Comparison of ENCODE assay signal across 8 cellular contexts in the genomic region with DNA sequence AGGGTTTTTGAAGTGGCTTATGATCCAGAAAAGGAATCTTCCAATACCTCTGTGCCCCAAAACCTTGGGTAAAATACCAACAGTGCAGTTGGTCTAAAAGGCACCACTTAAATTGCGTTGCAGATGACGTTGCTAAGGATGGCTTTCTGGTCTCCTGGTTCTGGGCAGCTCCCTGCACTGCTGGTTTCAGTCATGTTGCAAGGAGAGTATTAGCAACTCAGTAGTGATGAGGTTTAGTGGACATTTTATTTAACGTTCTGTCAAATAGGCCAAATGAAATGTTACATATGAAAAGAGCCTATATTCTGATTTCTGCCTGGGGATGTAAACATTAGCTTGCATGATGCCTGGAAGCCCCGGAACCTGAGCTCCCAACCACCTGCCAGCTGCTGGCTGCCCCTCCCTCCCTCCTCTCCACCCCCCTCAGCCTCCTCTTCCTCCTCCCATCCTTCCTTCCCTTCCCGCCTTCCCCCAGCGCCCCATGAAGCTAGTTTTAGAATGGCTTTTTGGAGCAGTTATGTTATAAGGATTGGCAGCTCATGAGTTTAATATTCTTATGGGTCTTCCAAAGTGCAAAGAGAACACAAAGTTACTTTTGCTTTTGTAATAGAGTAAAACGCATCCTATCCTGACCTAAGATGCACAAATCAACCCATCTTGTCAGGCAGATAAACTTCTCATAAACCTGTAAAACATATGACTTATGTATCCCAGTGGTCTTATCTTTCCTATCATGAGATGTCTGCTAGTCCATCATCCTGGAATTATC. TPM values are rescaled to one million over a fixed set of nuclear protein-coding genes. Genes with fewer than 3 reads are reported as not detected.
DNase-seq lines count a peak whose midpoint lies in the region; ATAC-seq, FAIRE-seq and TF ChIP-seq lines count a peak whose summit lies in the region.

No MANE protein-coding gene starts in this region.

- intact Hi-C loops in PC-9 (cut with micrococcal nuclease; ENCODE audit: unreplicated experiment) = loop anchor here (2.0 kb wide), 2 partner anchors 20 to 30 kb away; no protein-coding TSS in a partner anchor

- H3K36me3 ChIP-seq in H7 (replicated peaks; ENCODE audit: control insufficient read depth, insufficient read depth, low read length) (no peaks in the 10 kb centered on the region), PC-9 (ENCODE audit: low read depth) (no peaks in the 10 kb centered on the region), skeletal muscle satellite cell (ENCODE audit: insufficient read depth, low read length) (no peaks in the 10 kb centered on the region)

- peaks cover 6% of the 10 kb centered on the region; the same call in 1 of the 2 replicates for H3K79me2 ChIP-seq in PC-9 (ENCODE audit: low read depth)

- H3K27me3 ChIP-seq in H7 (ENCODE audit: control insufficient read depth, insufficient read depth, low read length) (no peaks in the 10 kb centered on the region), PC-9 (ENCODE audit: insufficient read depth, low read depth) (no peaks in the 10 kb centered on the region), skeletal muscle satellite cell (ENCODE audit: control insufficient read depth, insufficient read depth, low read length) (no peaks in the 10 kb centered on the region)

- BruUV-seq in PC-9 (replicated peaks; lab: Mats Ljungman, UMichigan) = no TSS peak

- peak overlapping the region; percentile 83 for H3K27ac ChIP-seq in PC-9

- H3K9me3 ChIP-seq in PC-9 (ENCODE audit: insufficient read depth, low read depth) (no peaks in the 10 kb centered on the region), skeletal muscle satellite cell (replicated peaks; ENCODE audit: low read length) (no peaks in the 10 kb centered on the region)

- H3K9me2 ChIP-seq in PC-9 (ENCODE audit: insufficient read depth) = no peaks in the 10 kb centered on the region

- CTCF ChIA-PET in PC-9 (lab: Charles Lee) = interaction anchor here (0.6 kb wide), 2 partner anchors 55 to 233 kb away, joined by 3 to 5 read pairs; no protein-coding TSS in a partner anchor

- peaks cover 22% of the 10 kb centered on the region for H3K4me1 ChIP-seq in PC-9 (replicated peaks; ENCODE audit: insufficient read depth)
- peaks cover 64% of the 10 kb centered on the region for H3K4me1 ChIP-seq in skeletal muscle satellite cell (ENCODE audit: control insufficient read depth, insufficient read depth, low read length)

- no peaks in the 10 kb centered on the region for H4K20me1 ChIP-seq in PC-9 (ENCODE audit: insufficient read depth)

- no peak overlapping the region for H3K4me3 ChIP-seq in H7 (ENCODE audit: insufficient read depth, low read depth, low read length)
- peak overlapping the region; percentile 43 for H3K4me3 ChIP-seq in PC-9
- H3K4me3 ChIP-seq in epithelial cell of esophagus (ENCODE audit: low read length) = peak overlapping the region; percentile 41
- H3K4me3 ChIP-seq in skeletal muscle satellite cell (ENCODE audit: low read length) = peak overlapping the region; percentile 67

- no peak for TF ChIP-seq CTCF in PC-9 (conservative IDR thresholded peaks at IDR 0.05)
- TF ChIP-seq CTCF in epithelial cell of esophagus (IDR thresholded peaks at IDR 0.05; ENCODE audit: insufficient read depth, low read depth, low read length, missing control alignments) = no peak
- no peak for TF ChIP-seq CTCF in D721Med (IDR thresholded peaks at IDR 0.05; ENCODE audit: insufficient read depth, missing control alignments)

- ATAC-seq in GM18520 (IDR thresholded peaks at IDR 0.05; ENCODE audit: unreplicated experiment) = no peak
- ATAC-seq in GM19328 (IDR thresholded peaks at IDR 0.05; ENCODE audit: unreplicated experiment) = no peak

- H2AFZ ChIP-seq in PC-9 = peak overlapping the region; percentile 71; the same call in 1 of the 2 replicates

- DNase-seq in H7 (peak; percentile 57), PC-9 (no peak), epithelial cell of esophagus (ENCODE audit: low read depth) (no peak), D721Med (ENCODE audit: insufficient read length, low spot score) (no peak), RKO (ENCODE audit: low spot score) (no peak)

- POLR2A ChIA-PET in PC-9 (lab: Charles Lee; ENCODE audit: unreplicated experiment) = interaction anchor here (0.6 to 0.7 kb wide), 2 partner anchors 29 to 47 kb away, joined by 3 to 6 read pairs; no protein-coding TSS in a partner anchor

- H3F3A ChIP-seq in PC-9 (ENCODE audit: insufficient read depth, low read depth) = peaks cover 33% of the 10 kb centered on the region

- H3K4me2 ChIP-seq in PC-9 = peak overlapping the region; percentile 76
- peak overlapping the region; percentile 87 for H3K4me2 ChIP-seq in skeletal muscle satellite cell (ENCODE audit: low read length)

- no peak for FAIRE-seq in D721Med (lab: Jason Lieb, UNC)

- peak overlapping the region; percentile 82 for H3K9ac ChIP-seq in skeletal muscle satellite cell (ENCODE audit: low read depth, low read length)

RNA-seq across cellular contexts. Expression of a gene that starts 20.7 kb away (rescaled TPM):
- 0.38 and 1.7 TPM in 2 replicates for total RNA-seq in H7 (2014; rRNA removed; shearing (Covaris generic))
- total RNA-seq in PC-9 (2021) = 0.48 and 0.68 TPM in 2 replicates
- total RNA-seq in skeletal muscle satellite cell (2012; rRNA removed) = 0.51 and 1.3 TPM in 2 replicates

RNA-seq across cellular contexts. Expression of a gene that starts 23.2 kb away (rescaled TPM):
- total RNA-seq in H7 (2014; rRNA removed; shearing (Covaris generic)) = 31.7 and 37.3 TPM in 2 replicates
- 151 and 181 TPM in 2 replicates for total RNA-seq in PC-9 (2021)
- 51.3 and 52.7 TPM in 2 replicates for total RNA-seq in skeletal muscle satellite cell (2012; rRNA removed)

RNA-seq across cellular contexts. Expression of a gene that starts 36.9 kb away (rescaled TPM):
- total RNA-seq in H7 (2014; rRNA removed; shearing (Covaris generic)) = 0.44 and 0.94 TPM in 2 replicates
- total RNA-seq in PC-9 (2021) = 3.6 and 6.3 TPM in 2 replicates
- total RNA-seq in skeletal muscle satellite cell (2012; rRNA removed) = 5.9 and 7.9 TPM in 2 replicates
